Comparison of ENCODE assay signal across 10 cellular contexts in genomic region chr6:154653853-154654252, GRCh38.
A peak's percentile ranks its signal among the peaks of the same experiment; 100 is the strongest.
DNase-seq lines count a peak whose midpoint lies in the region; ATAC-seq, FAIRE-seq and TF ChIP-seq lines count a peak whose summit lies in the region.
"Had no signal": no experiment of that assay in that cellular context is flagged by ENCODE, and none has a peak within 500 bp of the region (broad histone marks: within the 10 kb centered on the region; RNA-seq: fewer than 3 reads in every experiment).

No MANE protein-coding gene starts in this region.

- H3K36me3 ChIP-seq in liver (ENCODE audit: control insufficient read depth in 4 of 4, insufficient read depth in 3 of 4, low read depth in 1 of 4, low read length in 3 of 4) (no peaks in the 10 kb centered on the region), HepG2 (replicated peaks in 1 of 2; ENCODE audit: control insufficient read depth in 1 of 2, insufficient read depth in 2 of 2, low read length in 2 of 2) (no peaks in the 10 kb centered on the region), endodermal cell (ENCODE audit: control insufficient read depth, insufficient read depth, low read length) (no peaks in the 10 kb centered on the region), transverse colon (no peaks in the 10 kb centered on the region)
- H3K36me3 ChIP-seq: BLaER1 treated with 17β-estradiol and CSF1 and Interleukin-3, amounts not matched to agents 10 nM and 100 nM had no signal

- BruUV-seq in HepG2 (replicated peaks; lab: Mats Ljungman, UMichigan): no TSS peak

- H3K4me1 Mint-ChIP-seq in endodermal cell: peaks cover 26% of the 10 kb centered on the region
- no peaks in the 10 kb centered on the region for H3K4me1 Mint-ChIP-seq in activated T-cell treated with anti-CD3 and anti-CD28 coated beads, Interleukin-2, amount 50 U/mL, for 4 hours (ENCODE audit: low read depth)

- CTCF ChIA-PET in HepG2 (lab: Yijun Ruan, JAX; ENCODE audit: low intra/inter-chr PET ratio, low total read pairs): no interaction called here

- no peak for FAIRE-seq in HepG2 (lab: Jason Lieb, UNC)

- H3K9me3 Mint-ChIP-seq in endodermal cell: peaks cover 3% of the 10 kb centered on the region
- H3K9me3 Mint-ChIP-seq in activated T-cell treated with anti-CD3 and anti-CD28 coated beads, Interleukin-2, amount 50 U/mL, for 4 hours: no peaks in the 10 kb centered on the region

- H3K27ac ChIP-seq in liver (ENCODE audit: low read depth in 1 of 2, low read length in 2 of 2): peak overlapping the region in 1 of 2 donors; percentile 56
- H3K27ac ChIP-seq in HepG2 (ENCODE audit: extremely low read length, insufficient read depth, low read length): no peak overlapping the region
- H3K27ac ChIP-seq in endodermal cell (ENCODE audit: low read depth, low read length): no peak overlapping the region
- no peak overlapping the region for H3K27ac ChIP-seq in transverse colon

- POLR2A ChIA-PET in HepG2 (lab: Yijun Ruan, JAX): no interaction called here

- H3K79me2 ChIP-seq in HepG2 (ENCODE audit: insufficient read depth, low read length): no peaks in the 10 kb centered on the region

- WGBS in liver: 60% methylated on average over 4 of the region's 4 CpGs
- WGBS in HepG2 (ENCODE audit: low lambda C conversion rate): 54% methylated on average over 4 of the region's 4 CpGs
- 86 to 100% methylated on average over 3 to 4 of the region's 4 CpGs for WGBS in endodermal cell (ENCODE audit: insufficient coverage in 1 of 2, insufficient read length in 1 of 2), 2 experiments
- WGBS in transverse colon (ENCODE audit: low coverage in 1 of 2), 2 donors: 42 to 56% methylated on average over 4 of the region's 4 CpGs

- H3K27me3 ChIP-seq in liver (ENCODE audit: control insufficient read depth in 4 of 4, insufficient read depth in 4 of 4, low read length in 3 of 4): no peaks in the 10 kb centered on the region
- no peaks in the 10 kb centered on the region for H3K27me3 ChIP-seq in HepG2 (ENCODE audit: control insufficient read depth in 1 of 2, insufficient read depth in 2 of 2, low read length in 2 of 2)
- no peaks in the 10 kb centered on the region for H3K27me3 ChIP-seq in endodermal cell (ENCODE audit: control insufficient read depth, insufficient read depth, low read length, poor library complexity, severe bottlenecking)
- no peaks in the 10 kb centered on the region for H3K27me3 ChIP-seq in transverse colon
- H3K27me3 ChIP-seq: BLaER1 treated with 17β-estradiol and CSF1 and Interleukin-3, amounts not matched to agents 10 nM and 100 nM had no signal

- TF ChIP-seq RAD21 in liver (IDR thresholded peaks at IDR 0.05) (no peak), HepG2 (CRISPR knock-in tag; IDR thresholded peaks at IDR 0.05) (no peak)

- H2AFZ ChIP-seq in HepG2 (ENCODE audit: low read length): no peak overlapping the region

- H3K36me3 Mint-ChIP-seq in endodermal cell (ENCODE audit: low read depth): no peaks in the 10 kb centered on the region
- H3K36me3 Mint-ChIP-seq in activated T-cell treated with anti-CD3 and anti-CD28 coated beads, Interleukin-2, amount 50 U/mL, for 4 hours (ENCODE audit: insufficient read depth): no peaks in the 10 kb centered on the region

- no peaks in the 10 kb centered on the region for H3K4me1 ChIP-seq in liver (ENCODE audit: control insufficient read depth in 4 of 4, insufficient read depth in 4 of 4, low read length in 3 of 4)
- no peaks in the 10 kb centered on the region for H3K4me1 ChIP-seq in HepG2 (ENCODE audit: insufficient read depth, low read length)
- H3K4me1 ChIP-seq in endodermal cell (ENCODE audit: control insufficient read depth, insufficient read depth, low read length): peaks cover 3% of the 10 kb centered on the region
- H3K4me1 ChIP-seq in transverse colon: peaks cover 0 to 12% (median 0%) of the 10 kb centered on the region in 4 donors

- TF ChIP-seq CTCF in liver (IDR thresholded peaks at IDR 0.05; ENCODE audit: low read depth, low read length, missing input control) (no peak), HepG2 (CRISPR knock-in tag; IDR thresholded peaks at IDR 0.05) (no peak), endodermal cell (conservative IDR thresholded peaks at IDR 0.05) (no peak), transverse colon (IDR thresholded peaks at IDR 0.05) (no peak)

- no peak for DNase-seq in HepG2 (ENCODE audit: low spot score)
- no peak for DNase-seq in endodermal cell
- DNase-seq in lung microvascular endothelial cell (ENCODE audit: low read depth in 2 of 2): peak; percentile 97 to 99
- no peak for DNase-seq in transverse colon
- no peak for DNase-seq in activated T-cell treated with anti-CD3 and anti-CD28 coated beads, Interleukin-2, amount 50 U/mL, for 4 hours
- no peak for DNase-seq in OCI-M2 (lab: John Stamatoyannopoulos, UW; ENCODE audit: unreplicated experiment)
- DNase-seq: RPMI8226 had no signal

- H3K4me2 ChIP-seq in HepG2 (ENCODE audit: low read depth, low read length): no peak overlapping the region

- intact Hi-C loops in HepG2 (cut with micrococcal nuclease; ENCODE audit: unreplicated experiment) (no loop called here), transverse colon (cut with DNase I; ENCODE audit: low total_unique reads) (no loop called here)

- peak overlapping the region; percentile 26 for H3K27ac Mint-ChIP-seq in endodermal cell

- no peak for TF ChIP-seq EP300 in HepG2 (IDR thresholded peaks at IDR 0.05; ENCODE audit: low read depth in 2 of 2, low read length in 2 of 2)
- TF ChIP-seq EP300 in HepG2 (CRISPR knock-in tag; IDR thresholded peaks at IDR 0.05; ENCODE audit: borderline replicate concordance): no peak
- no peak for TF ChIP-seq EP300 in transverse colon (IDR thresholded peaks at IDR 0.05; ENCODE audit: low read depth)

- H3K9me3 ChIP-seq in liver (ENCODE audit: control insufficient read depth in 4 of 4, low read length in 3 of 4) (no peaks in the 10 kb centered on the region), HepG2 (ENCODE audit: low read length) (no peaks in the 10 kb centered on the region), endodermal cell (ENCODE audit: control insufficient read depth, low read length) (peaks cover 18% of the 10 kb centered on the region), transverse colon (no peaks in the 10 kb centered on the region)

- H3K4me3 ChIP-seq in liver (ENCODE audit: low read depth in 1 of 3, low read length in 3 of 3): no peak overlapping the region
- H3K4me3 ChIP-seq in HepG2 (replicated peaks in 1 of 3; ENCODE audit: insufficient read depth in 1 of 3, low read depth in 2 of 3, low read length in 3 of 3): no peak overlapping the region
- H3K4me3 ChIP-seq in endodermal cell (ENCODE audit: low read length): no peak overlapping the region
- H3K4me3 ChIP-seq in transverse colon: no peak overlapping the region

- no peaks in the 10 kb centered on the region for H4K20me1 ChIP-seq in HepG2 (ENCODE audit: insufficient read depth, low read length)
- H4K20me1 ChIP-seq: BLaER1 treated with 17β-estradiol and CSF1 and Interleukin-3, amounts not matched to agents 10 nM and 100 nM had no signal

- no peak overlapping the region for H3K9ac ChIP-seq in liver (ENCODE audit: low read depth in 1 of 2, low read length in 2 of 2)
- no peak overlapping the region for H3K9ac ChIP-seq in HepG2 (ENCODE audit: insufficient read depth, low read depth, low read length)
- no peak overlapping the region for H3K9ac ChIP-seq in endodermal cell (ENCODE audit: extremely low read depth, low read length, poor library complexity, severe bottlenecking)
- H3K9ac ChIP-seq: BLaER1 treated with 17β-estradiol and CSF1 and Interleukin-3, amounts not matched to agents 10 nM and 100 nM had no signal

- in situ Hi-C loops in HepG2 (cut with HindIII; ENCODE audit: extremely low pct_ligation_motif_present, low pct_unique_long_range_greater_than_20kb): loop anchor here (25.0 kb wide), 1 partner anchor 492 kb away; no protein-coding TSS in a partner anchor
- in situ Hi-C loops in transverse colon (cut with MboI; ENCODE audit: low pct_ligation_motif_present in 1 of 4, low pct_unique_long_range_greater_than_20kb in 1 of 4, low sequenced_read_pairs in 3 of 4): loop anchor here in 1 of 4 donors (25.0 kb wide), 1 partner anchor 492 kb away; no protein-coding TSS in a partner anchor

- ATAC-seq in HepG2 (no peak), HG03139 (IDR thresholded peaks at IDR 0.05; ENCODE audit: unreplicated experiment) (no peak)
- no peak for ATAC-seq in activated T-cell treated with anti-CD3 and anti-CD28 coated beads, Interleukin-2, amount 50 U/mL, for 4 hours

- H3K27me3 Mint-ChIP-seq in endodermal cell (ENCODE audit: insufficient read depth): no peaks in the 10 kb centered on the region
- peaks cover 4% of the 10 kb centered on the region for H3K27me3 Mint-ChIP-seq in activated T-cell treated with anti-CD3 and anti-CD28 coated beads, Interleukin-2, amount 50 U/mL, for 4 hours (ENCODE audit: low read depth)

- no peak overlapping the region for H3K4me3 Mint-ChIP-seq in endodermal cell
- H3K4me3 Mint-ChIP-seq in activated T-cell treated with anti-CD3 and anti-CD28 coated beads, Interleukin-2, amount 50 U/mL, for 4 hours: no peak overlapping the region

- TF ChIP-seq POLR2A in HepG2 (IDR thresholded peaks at IDR 0.05; ENCODE audit: insufficient read depth in 1 of 2, low read depth in 2 of 2, low read length in 2 of 2) (no peak), transverse colon (IDR thresholded peaks at IDR 0.05) (no peak)

TF ChIP-seq in liver, 16 proteins besides CTCF, POLR2A, EP300 and RAD21 (continues in another document):
- no peak for TF ChIP-seq HNF4A (conservative IDR thresholded peaks at IDR 0.05)

TF ChIP-seq in HepG2, 621 proteins besides CTCF, POLR2A, EP300 and RAD21 (continues in another document):
- TF ChIP-seq ZNF329 (CRISPR knock-in tag; IDR thresholded peaks at IDR 0.05; ENCODE audit: low read depth) (no peak), NR0B2 (CRISPR knock-in tag; IDR thresholded peaks at IDR 0.05) (no peak)

Comparison
In these comparisons a context has a peak if more than half of its experiments do, and no peak if none do; other contexts are left out.
1. DNase-seq: peak in lung microvascular endothelial cell (2 of 2); none in HepG2 (single experiment), endodermal cell (single experiment), transverse colon (single experiment), activated T-cell treated with anti-CD3 and anti-CD28 coated beads, Interleukin-2, amount 50 U/mL, for 4 hours (single experiment) and OCI-M2 (single experiment).